ENCODE assay signal across 8 cellular contexts in genomic region chr19:55408320-55408836, GRCh38. TPM values are rescaled to one million over a fixed set of nuclear protein-coding genes. Genes with fewer than 3 reads are reported as not detected.
A peak's percentile ranks its signal among the peaks of the same experiment; 100 is the strongest.
DNase-seq lines count a peak whose midpoint lies in the region; ATAC-seq and TF ChIP-seq lines count a peak whose summit lies in the region.

No MANE protein-coding gene starts in this region.

- H3K27ac Mint-ChIP-seq in activated B cell treated with CpG ODN at 0.5 μM for 24 hours (peak overlapping the region; percentile 98), glutamatergic neuron (ENCODE audit: unreplicated experiment) (peak overlapping the region; percentile 94)

- intact Hi-C loops in activated B cell treated with CpG ODN at 0.5 μM for 24 hours (cut with micrococcal nuclease) (loop anchor here (1.0 to 5.0 kb wide), 8 partner anchors 23 to 1291 kb away; partner anchors contain the start of genes ISOC2, KMT5C, PPP1R12C and PPP6R1), spleen (cut with DNase I; ENCODE audit: low total_unique reads) (no loop called here)

- TF ChIP-seq POLR2A in spleen (IDR thresholded peaks at IDR 0.05), result no peak

- H3K36me3 Mint-ChIP-seq in activated B cell treated with CpG ODN at 0.5 μM for 24 hours (ENCODE audit: low read depth) (peaks cover 28% of the 10 kb centered on the region), glutamatergic neuron (ENCODE audit: unreplicated experiment) (peaks cover 12% of the 10 kb centered on the region)

- H3K27me3 Mint-ChIP-seq in activated B cell treated with CpG ODN at 0.5 μM for 24 hours, result no peaks in the 10 kb centered on the region
- peaks cover 24% of the 10 kb centered on the region for H3K27me3 Mint-ChIP-seq in glutamatergic neuron (ENCODE audit: unreplicated experiment)

- H3K4me3 ChIP-seq in H7 (ENCODE audit: insufficient read depth, low read depth, low read length), result peak overlapping the region; percentile 10
- H3K4me3 ChIP-seq in spleen, result peak overlapping the region in 7 of 8 donors; percentile 63 to 93 (median 81)

- WGBS in spleen, 5 donors, result 25 to 56% (median 26%) methylated on average over 11 to 21 of the region's 21 CpGs

- POLR2A ChIA-PET in activated B cell treated with CpG ODN at 0.5 μM for 24 hours (lab: Charles Lee), result interaction anchor here (0.6 to 11.4 kb wide), 43 partner anchors 10 to 1036 kb away, joined by 3 to 215 read pairs (median 5); partner anchors contain the start of genes CCDC106, FIZ1, HSPBP1 and ISOC2

- peak overlapping the region; percentile 93 to 99 (median 98) for H3K27ac ChIP-seq in spleen

- H3K9me3 Mint-ChIP-seq in activated B cell treated with CpG ODN at 0.5 μM for 24 hours, result peaks cover 5% of the 10 kb centered on the region
- peaks cover 24% of the 10 kb centered on the region for H3K9me3 Mint-ChIP-seq in glutamatergic neuron (ENCODE audit: unreplicated experiment)

- H3K27me3 ChIP-seq in H7 (ENCODE audit: control insufficient read depth, insufficient read depth, low read length), result peaks cover 2% of the 10 kb centered on the region; the same call in 1 of the 2 replicates
- H3K27me3 ChIP-seq in spleen (replicated peaks in 1 of 7), result no peaks in the 10 kb centered on the region

- DNase-seq in H7 (no peak), activated B cell treated with CpG ODN at 0.5 μM for 24 hours (no peak), glutamatergic neuron (no peak), spleen (peak; percentile 79), NCI-H187 (lab: John Stamatoyannopoulos, UW) (no peak), HK-2 (ENCODE audit: unreplicated experiment) (no peak), G401 (ENCODE audit: low spot score) (no peak)

- in situ Hi-C loops in G401 (cut with HindIII; ENCODE audit: low sequenced_read_pairs), result no loop called here

- H3K9me3 ChIP-seq in spleen, result peaks cover 0 to 11% (median 0%) of the 10 kb centered on the region in 8 donors

- H3K4me1 ChIP-seq in spleen, result peaks cover 7 to 42% (median 26%) of the 10 kb centered on the region in 6 donors

- no peak for TF ChIP-seq CTCF in activated B cell treated with CpG ODN at 0.5 μM for 24 hours (IDR thresholded peaks at IDR 0.05)
- no peak for TF ChIP-seq CTCF in glutamatergic neuron (IDR thresholded peaks at IDR 0.05; ENCODE audit: partially characterized antibody, unreplicated experiment)
- no peak for TF ChIP-seq CTCF in spleen (IDR thresholded peaks at IDR 0.05 in 8 of 11, conservative IDR thresholded peaks at IDR 0.05 in 3 of 11)

- ATAC-seq in activated B cell treated with CpG ODN at 0.5 μM for 24 hours (ENCODE audit: low read depth) (no peak), GM18520 (IDR thresholded peaks at IDR 0.05; ENCODE audit: unreplicated experiment) (no peak)

- H3K36me3 ChIP-seq in H7 (replicated peaks; ENCODE audit: control insufficient read depth, insufficient read depth, low read length) (peaks cover 26% of the 10 kb centered on the region), spleen (peaks cover 0 to 31% (median 12%) of the 10 kb centered on the region in 6 donors)

- CTCF ChIA-PET in activated B cell treated with CpG ODN at 0.5 μM for 24 hours (lab: Charles Lee), result interaction anchor here (1.9 kb wide), 1 partner anchor 267 kb away, joined by 4 read pairs; no protein-coding TSS in a partner anchor

- H3K4me1 Mint-ChIP-seq in activated B cell treated with CpG ODN at 0.5 μM for 24 hours, result peaks cover 24% of the 10 kb centered on the region
- H3K4me1 Mint-ChIP-seq in glutamatergic neuron (ENCODE audit: low read depth, unreplicated experiment), result peaks cover 13% of the 10 kb centered on the region

- H3K4me3 Mint-ChIP-seq in activated B cell treated with CpG ODN at 0.5 μM for 24 hours, result peak overlapping the region; percentile 91
- peak overlapping the region; percentile 86 for H3K4me3 Mint-ChIP-seq in glutamatergic neuron (ENCODE audit: unreplicated experiment)

RNA-seq across cellular contexts. Expression of gene UBE2S, which starts 0.8 kb away (rescaled TPM):
- total RNA-seq in H7 (2014; rRNA removed; shearing (Covaris generic)), result 369 and 380 TPM in 2 replicates
- 29.6 and 34.6 TPM in 2 replicates for total RNA-seq in activated B cell treated with CpG ODN at 0.5 μM for 24 hours
- total RNA-seq in glutamatergic neuron (ENCODE audit: unreplicated experiment), result 235 TPM
- 10 to 100 TPM; 14.4 to 40.8 (median 23.8) TPM for total RNA-seq in spleen
- polyA plus RNA-seq in spleen, result 10 to 100 TPM in 2 of 3 donors, 1 to 10 TPM in 1; 4.9 to 18.7 (median 11.8) TPM
- 329 and 348 TPM in 2 replicates for total RNA-seq in G401 (2014; rRNA removed; shearing (Covaris generic))

RNA-seq across cellular contexts. Expression of gene RPL28, which starts 22.6 kb away (rescaled TPM):
- 458 and 505 TPM in 2 replicates for total RNA-seq in H7 (2014; rRNA removed; shearing (Covaris generic))
- total RNA-seq in activated B cell treated with CpG ODN at 0.5 μM for 24 hours (3,790 and 4,042 TPM in 2 replicates), glutamatergic neuron (ENCODE audit: unreplicated experiment) (1,087 TPM), spleen (1,000 to 10,000 TPM in 5 of 7 donors, 100 to 1,000 TPM in 2; 581 to 2,029 (median 1,447) TPM)
- polyA plus RNA-seq in spleen, result 1,000 to 10,000 TPM; 3,566 to 4,833 (median 4,082) TPM
- total RNA-seq in G401 (2014; rRNA removed; shearing (Covaris generic)), result 236 and 319 TPM in 2 replicates

RNA-seq across cellular contexts. Expression of gene TMEM238, which starts 24.3 kb away (rescaled TPM):
- total RNA-seq in H7 (2014; rRNA removed; shearing (Covaris generic)), result 1.0 TPM in 1 of 2 replicates, not detected in the other
- total RNA-seq in activated B cell treated with CpG ODN at 0.5 μM for 24 hours, result 3.8 and 4.9 TPM in 2 replicates
- 1.3 TPM for total RNA-seq in glutamatergic neuron (ENCODE audit: unreplicated experiment)
- 1 to 10 TPM; 3.7 to 8.8 (median 5.0) TPM for total RNA-seq in spleen
- polyA plus RNA-seq in spleen, result under 1 TPM in 2 of 3 donors, not detected in 1; 0.17 to 0.32 TPM
- 0.55 TPM in 1 of 2 replicates, not detected in the other for total RNA-seq in G401 (2014; rRNA removed; shearing (Covaris generic))

RNA-seq across cellular contexts. Expression of gene TMEM190, which starts 31.8 kb away (rescaled TPM):
- total RNA-seq in H7 (2014; rRNA removed; shearing (Covaris generic)), result not detected in 2 replicates
- total RNA-seq in activated B cell treated with CpG ODN at 0.5 μM for 24 hours (not detected in 2 replicates), glutamatergic neuron (ENCODE audit: unreplicated experiment) (3.7 TPM), spleen (not detected)
- under 1 TPM in 1 of 3 donors, not detected in 2; 0.20 TPM for polyA plus RNA-seq in spleen
- total RNA-seq in G401 (2014; rRNA removed; shearing (Covaris generic)), result 4.0 and 14.0 TPM in 2 replicates

RNA-seq across cellular contexts. Expression of gene SHISA7, which starts 34.7 kb away (rescaled TPM):
- 0.04 and 0.07 TPM in 2 replicates for total RNA-seq in H7 (2014; rRNA removed; shearing (Covaris generic))
- not detected in 2 replicates for total RNA-seq in activated B cell treated with CpG ODN at 0.5 μM for 24 hours
- 3.2 TPM for total RNA-seq in glutamatergic neuron (ENCODE audit: unreplicated experiment)
- under 1 TPM in 1 of 7 donors, not detected in 6; 0.27 TPM for total RNA-seq in spleen
- polyA plus RNA-seq in spleen, result under 1 TPM in 1 of 3 donors, not detected in 2; 0.03 TPM
- not detected in 2 replicates for total RNA-seq in G401 (2014; rRNA removed; shearing (Covaris generic))
